Comparison of ENCODE assay signal across 22 cellular contexts in the genomic region with DNA sequence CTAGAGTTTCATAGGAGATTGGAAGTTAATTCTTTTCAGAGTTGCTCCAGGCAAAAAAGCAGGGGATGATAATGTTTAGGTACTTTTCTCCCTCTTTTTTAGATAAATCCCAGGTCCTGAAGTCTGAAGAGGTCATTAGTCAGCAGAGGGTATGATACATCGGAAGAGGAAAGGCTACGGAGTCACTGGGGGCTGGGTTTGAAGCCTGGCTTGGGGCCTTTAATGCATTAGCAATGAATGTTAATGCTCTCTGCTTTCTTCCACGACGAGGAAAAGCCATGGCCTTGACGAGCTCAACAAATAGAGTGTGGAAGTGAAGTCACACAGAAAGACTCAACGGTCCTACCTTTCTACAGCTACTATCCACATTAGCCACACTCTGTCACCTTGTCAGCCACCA.
DNase-seq lines count a peak whose midpoint lies in the region; ATAC-seq, FAIRE-seq and TF ChIP-seq lines count a peak whose summit lies in the region.
"Had no signal": no experiment of that assay in that cellular context is flagged by ENCODE, and none has a peak within 500 bp of the region (broad histone marks: within the 10 kb centered on the region; RNA-seq: fewer than 3 reads in every experiment).

No MANE protein-coding gene starts in this region.

- no peak overlapping the region for H3K4me3 Mint-ChIP-seq in astrocyte (ENCODE audit: unreplicated experiment)
- H3K4me3 Mint-ChIP-seq: CD14-positive monocyte had no signal

- H3K27ac Mint-ChIP-seq in astrocyte (ENCODE audit: unreplicated experiment), result no peak overlapping the region
- H3K27ac Mint-ChIP-seq: CD14-positive monocyte had no signal

- H3K36me3 ChIP-seq in astrocyte (ENCODE audit: insufficient read depth, low read length), result no peaks in the 10 kb centered on the region
- H3K36me3 ChIP-seq in prostate gland, result no peaks in the 10 kb centered on the region
- H3K36me3 ChIP-seq: HAP-1, MG63, Peyer's patch had no signal

- 71% methylated on average over 6 of the region's 6 CpGs for WGBS in prostate gland

- DNase-seq in Daoy (ENCODE audit: low read depth), result peak; percentile 41
- peak; percentile 19 for DNase-seq in HPDE6-E6E7 (ENCODE audit: extremely low spot score)
- DNase-seq in astrocyte (ENCODE audit: low read depth), result peak; percentile 18
- DNase-seq in foreskin keratinocyte, result no peak
- DNase-seq in prostate gland (ENCODE audit: low spot score), result no peak
- no peak for DNase-seq in NCI-H82 treated with DMSO at 0.1 percent for 48 hours (lab: John Stamatoyannopoulos, UW; ENCODE audit: unreplicated experiment)
- DNase-seq in pons (ENCODE audit: low spot score), result no peak
- DNase-seq: AML-193, DMS 273 treated with DMSO at 0.1 percent for 48 hours, MG63, NCI-H1092, NCI-H146, NCI-H2081 treated with DMSO at 0.1 percent for 48 hours, NCI-H2227 treated with DMSO at 0.1 percent for 48 hours, NCI-H524, Peyer's patch, SHP77 had no signal

- H3K79me2 ChIP-seq in astrocyte (ENCODE audit: insufficient read depth, low read length), result no peaks in the 10 kb centered on the region

- peaks cover 7% of the 10 kb centered on the region for H3K4me1 Mint-ChIP-seq in astrocyte (ENCODE audit: low read depth, unreplicated experiment)
- H3K4me1 Mint-ChIP-seq: CD14-positive monocyte had no signal

- no peak overlapping the region for H3K27ac ChIP-seq in astrocyte (ENCODE audit: low read depth, low read length)
- no peak overlapping the region for H3K27ac ChIP-seq in foreskin keratinocyte
- H3K27ac ChIP-seq in prostate gland, result no peak overlapping the region
- H3K27ac ChIP-seq: Peyer's patch had no signal

- no peak overlapping the region for H3K4me3 ChIP-seq in astrocyte (ENCODE audit: insufficient read depth, low read depth, low read length)
- H3K4me3 ChIP-seq in prostate gland, result no peak overlapping the region
- H3K4me3 ChIP-seq: A549, HAP-1, MG63, Peyer's patch had no signal

- H3K4me1 ChIP-seq in astrocyte (ENCODE audit: insufficient read depth, low read length) (peaks cover 5% of the 10 kb centered on the region), foreskin keratinocyte (no peaks in the 10 kb centered on the region), prostate gland (replicated peaks) (no peaks in the 10 kb centered on the region)
- H3K4me1 ChIP-seq: Peyer's patch had no signal

- H3K9me3 ChIP-seq in astrocyte (ENCODE audit: insufficient read depth, low read depth, low read length), result no peaks in the 10 kb centered on the region
- no peaks in the 10 kb centered on the region for H3K9me3 ChIP-seq in prostate gland
- H3K9me3 ChIP-seq: A549, HAP-1, MG63, Peyer's patch had no signal

- intact Hi-C loops in prostate gland (cut with DNase I), result no loop called here

- no peaks in the 10 kb centered on the region for H3K9me3 Mint-ChIP-seq in astrocyte (ENCODE audit: unreplicated experiment)

- ATAC-seq in foreskin keratinocyte, result peak; percentile 23
- ATAC-seq: HepG2, SK-N-SH treated with all-trans-retinoic acid at 6 μM for 48 hours had no signal

- no peaks in the 10 kb centered on the region for H3K27me3 Mint-ChIP-seq in astrocyte (ENCODE audit: low read depth, unreplicated experiment)

- no peak for TF ChIP-seq CTCF in astrocyte (IDR thresholded peaks at IDR 0.05; ENCODE audit: insufficient read depth, low read depth, low read length)
- TF ChIP-seq CTCF in foreskin keratinocyte (conservative IDR thresholded peaks at IDR 0.05), result no peak
- no peak for TF ChIP-seq CTCF in prostate gland (IDR thresholded peaks at IDR 0.05)

- no peak overlapping the region for H3K9ac ChIP-seq in astrocyte (ENCODE audit: low read length)

- peak overlapping the region; percentile 0 for H2AFZ ChIP-seq in astrocyte (ENCODE audit: low read depth, low read length)

- H3K27me3 ChIP-seq in astrocyte (ENCODE audit: insufficient read depth, low read length) (no peaks in the 10 kb centered on the region), foreskin keratinocyte (no peaks in the 10 kb centered on the region), prostate gland (replicated peaks; ENCODE audit: insufficient read depth) (no peaks in the 10 kb centered on the region)
- H3K27me3 ChIP-seq: MG63, Peyer's patch had no signal

- no peak overlapping the region for H3K4me2 ChIP-seq in astrocyte (ENCODE audit: low read length)
- H3K4me2 ChIP-seq: A549 had no signal

- no peak for TF ChIP-seq POLR2A in prostate gland (IDR thresholded peaks at IDR 0.05)

- no peak for FAIRE-seq in astrocyte (lab: Jason Lieb, UNC)
- FAIRE-seq: A549, HepG2 had no signal

- H4K20me1 ChIP-seq in astrocyte (ENCODE audit: insufficient read depth, low read length), result no peaks in the 10 kb centered on the region

- H3K36me3 Mint-ChIP-seq in astrocyte (ENCODE audit: low read depth, unreplicated experiment), result no peaks in the 10 kb centered on the region
- H3K36me3 Mint-ChIP-seq: CD14-positive monocyte had no signal

Comparison
In these comparisons a context has a peak if more than half of its experiments do, and no peak if none do; other contexts are left out.
1. DNase-seq: peak in Daoy (single experiment), HPDE6-E6E7 (single experiment) and astrocyte (single experiment); none in foreskin keratinocyte (0 of 2), prostate gland (single experiment), NCI-H82 treated with DMSO at 0.1 percent for 48 hours (single experiment) and pons (single experiment).